ENCODE assay signal across 1 cellular context in genomic region chr1:38041941-38042834, GRCh38.
TF ChIP-seq lines count a peak whose summit lies in the region.

No MANE protein-coding gene starts in this region.

TF ChIP-seq in WTC11, 78 proteins besides CTCF, POLR2A, EP300 and RAD21:
- TF ChIP-seq, protein P1, sequence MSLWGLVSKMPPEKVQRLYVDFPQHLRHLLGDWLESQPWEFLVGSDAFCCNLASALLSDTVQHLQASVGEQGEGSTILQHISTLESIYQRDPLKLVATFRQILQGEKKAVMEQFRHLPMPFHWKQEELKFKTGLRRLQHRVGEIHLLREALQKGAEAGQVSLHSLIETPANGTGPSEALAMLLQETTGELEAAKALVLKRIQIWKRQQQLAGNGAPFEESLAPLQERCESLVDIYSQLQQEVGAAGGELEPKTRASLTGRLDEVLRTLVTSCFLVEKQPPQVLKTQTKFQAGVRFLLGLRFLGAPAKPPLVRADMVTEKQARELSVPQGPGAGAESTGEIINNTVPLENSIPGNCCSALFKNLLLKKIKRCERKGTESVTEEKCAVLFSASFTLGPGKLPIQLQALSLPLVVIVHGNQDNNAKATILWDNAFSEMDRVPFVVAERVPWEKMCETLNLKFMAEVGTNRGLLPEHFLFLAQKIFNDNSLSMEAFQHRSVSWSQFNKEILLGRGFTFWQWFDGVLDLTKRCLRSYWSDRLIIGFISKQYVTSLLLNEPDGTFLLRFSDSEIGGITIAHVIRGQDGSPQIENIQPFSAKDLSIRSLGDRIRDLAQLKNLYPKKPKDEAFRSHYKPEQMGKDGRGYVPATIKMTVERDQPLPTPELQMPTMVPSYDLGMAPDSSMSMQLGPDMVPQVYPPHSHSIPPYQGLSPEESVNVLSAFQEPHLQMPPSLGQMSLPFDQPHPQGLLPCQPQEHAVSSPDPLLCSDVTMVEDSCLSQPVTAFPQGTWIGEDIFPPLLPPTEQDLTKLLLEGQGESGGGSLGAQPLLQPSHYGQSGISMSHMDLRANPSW (CRISPR knock-in tag; conservative IDR thresholded peaks at IDR 0.05; ENCODE audit: low read depth) = no peak
- no peak for TF ChIP-seq PRRX2 (CRISPR knock-in tag; IDR thresholded peaks at IDR 0.05)
- TF ChIP-seq ZNF317 (CRISPR knock-in tag; IDR thresholded peaks at IDR 0.05; ENCODE audit: borderline replicate concordance, low read depth) = no peak
- no peak for TF ChIP-seq CDX4 (CRISPR knock-in tag; IDR thresholded peaks at IDR 0.05; ENCODE audit: borderline replicate concordance)
- TF ChIP-seq, protein P2, sequence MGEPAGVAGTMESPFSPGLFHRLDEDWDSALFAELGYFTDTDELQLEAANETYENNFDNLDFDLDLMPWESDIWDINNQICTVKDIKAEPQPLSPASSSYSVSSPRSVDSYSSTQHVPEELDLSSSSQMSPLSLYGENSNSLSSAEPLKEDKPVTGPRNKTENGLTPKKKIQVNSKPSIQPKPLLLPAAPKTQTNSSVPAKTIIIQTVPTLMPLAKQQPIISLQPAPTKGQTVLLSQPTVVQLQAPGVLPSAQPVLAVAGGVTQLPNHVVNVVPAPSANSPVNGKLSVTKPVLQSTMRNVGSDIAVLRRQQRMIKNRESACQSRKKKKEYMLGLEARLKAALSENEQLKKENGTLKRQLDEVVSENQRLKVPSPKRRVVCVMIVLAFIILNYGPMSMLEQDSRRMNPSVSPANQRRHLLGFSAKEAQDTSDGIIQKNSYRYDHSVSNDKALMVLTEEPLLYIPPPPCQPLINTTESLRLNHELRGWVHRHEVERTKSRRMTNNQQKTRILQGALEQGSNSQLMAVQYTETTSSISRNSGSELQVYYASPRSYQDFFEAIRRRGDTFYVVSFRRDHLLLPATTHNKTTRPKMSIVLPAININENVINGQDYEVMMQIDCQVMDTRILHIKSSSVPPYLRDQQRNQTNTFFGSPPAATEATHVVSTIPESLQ (CRISPR knock-in tag; IDR thresholded peaks at IDR 0.05) = no peak
